Comparison of ENCODE assay signal across 1 cellular context in genomic region chr3:112002458-112002971, GRCh38.
A peak's percentile ranks its signal among the peaks of the same experiment; 100 is the strongest.
TF ChIP-seq lines count a peak whose summit lies in the region.

No MANE protein-coding gene starts in this region.

TF ChIP-seq in HCT116, 20 proteins besides CTCF, POLR2A, EP300 and RAD21 (continued from another document):
- no peak for TF ChIP-seq EZH2phosphoT487 (IDR thresholded peaks at IDR 0.05; ENCODE audit: borderline replicate concordance)
- no peak for TF ChIP-seq MAX (IDR thresholded peaks at IDR 0.05)
- peak; percentile 93 for TF ChIP-seq EGR1 (IDR thresholded peaks at IDR 0.05; ENCODE audit: low read depth)
- TF ChIP-seq TCF7L2 (IDR thresholded peaks at IDR 0.05; ENCODE audit: borderline replicate concordance, extremely low read depth, insufficient read depth, insufficient read length) = no peak
- no peak for TF ChIP-seq SRF (IDR thresholded peaks at IDR 0.05; ENCODE audit: low read depth)
- TF ChIP-seq EZH2 (IDR thresholded peaks at IDR 0.05) = no peak
- TF ChIP-seq CBX3 (IDR thresholded peaks at IDR 0.05; ENCODE audit: low read depth) = 0 out of 2 replicates have a peak, but pooled peaks have one; percentile 22
TF ChIP-seq in HCT116: peak in this region for 6.
